Comparison of ENCODE assay signal across 15 cellular contexts in genomic region chr7:54946764-54947163, GRCh38.
"Had no signal": no experiment of that assay in that cellular context is flagged by ENCODE, and none has a peak within 500 bp of the region (broad histone marks: within the 10 kb centered on the region; RNA-seq: fewer than 3 reads in every experiment).

No MANE protein-coding gene starts in this region.

- H3K27ac ChIP-seq: body of pancreas, coronary artery, heart left ventricle, ovary, uterus had no signal

- H3K9me3 ChIP-seq: body of pancreas, ovary, uterus had no signal

- DNase-seq: activated B cell treated with CpG ODN at 0.5 μM for 24 hours; activated CD4-positive, alpha-beta T cell treated with anti-CD3 and anti-CD28 coated beads for 48 hours; activated CD8-positive, alpha-beta memory T cell treated with anti-CD3 and anti-CD28 coated beads, Interleukin-2, amount 50 U/mL, for 48 hours; activated gamma-delta T cell treated with Interleukin-2 at 50 U/mL for 16 hours; activated T-cell treated with anti-CD3 and anti-CD28 coated beads, Interleukin-2, amount 50 U/mL, for 72 hours; amniotic stem cell; body of pancreas; foreskin melanocyte; heart left ventricle; naive thymus-derived CD4-positive, alpha-beta T cell; ovary; stimulated activated CD4-positive, alpha-beta T cell treated with anti-CD3 and anti-CD28 coated beads, Interleukin-1b, Interleukin-23, amount 100 ng/mL, for 48 hours; SW 1271; uterus had no signal

- H3K27me3 ChIP-seq: body of pancreas, heart left ventricle, ovary, uterus had no signal

- H3K4me1 ChIP-seq: body of pancreas, heart left ventricle, uterus had no signal

- H3K36me3 ChIP-seq: heart left ventricle, ovary, uterus had no signal

- H3K4me3 ChIP-seq: body of pancreas, coronary artery, heart left ventricle, ovary, uterus had no signal
